Comparison of ENCODE assay signal across 1 cellular context in the genomic region with DNA sequence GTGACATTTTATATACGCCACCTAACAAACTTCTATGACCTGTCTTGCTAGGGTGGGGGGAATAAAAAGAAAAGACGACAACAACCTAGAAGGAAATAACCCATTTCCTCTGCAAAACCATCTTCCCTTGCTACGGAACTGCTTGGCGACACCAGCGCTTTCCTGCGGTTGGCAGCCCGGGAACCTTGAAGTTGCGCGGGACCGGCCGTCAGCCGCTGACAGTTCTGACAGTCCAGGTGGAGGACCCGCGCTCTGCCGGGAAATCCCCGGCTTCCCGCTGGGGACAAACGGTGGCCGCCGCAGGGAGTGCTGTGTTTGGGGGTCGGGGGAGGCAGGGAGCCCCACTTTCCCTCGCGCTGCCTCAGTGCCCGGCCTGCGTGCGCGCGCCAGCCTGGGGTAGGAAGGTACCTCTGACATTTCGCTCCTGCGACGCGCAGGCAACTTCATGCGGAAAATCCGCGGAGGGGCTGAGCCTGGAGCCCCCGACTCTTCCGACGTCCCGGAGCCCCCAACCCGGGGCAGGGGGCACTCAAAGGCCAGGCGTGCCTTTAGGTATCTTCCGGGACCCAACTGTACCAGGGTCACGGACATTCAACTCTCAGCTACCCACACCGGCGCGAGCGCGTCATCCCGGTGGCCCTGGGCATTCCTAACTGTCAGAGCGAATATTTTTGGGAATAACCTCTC.
TF ChIP-seq lines count a peak whose summit lies in the region.

No MANE protein-coding gene starts in this region.

TF ChIP-seq in GM12878, 131 proteins besides CTCF, POLR2A, EP300 and RAD21 (continued from another document and continues in another):
- TF ChIP-seq ZBTB40 (IDR thresholded peaks at IDR 0.05; ENCODE audit: borderline replicate concordance) = no peak
- TF ChIP-seq IRF5 (IDR thresholded peaks at IDR 0.05; ENCODE audit: borderline replicate concordance) = no peak
- TF ChIP-seq POLR2AphosphoS2 (IDR thresholded peaks at IDR 0.05; ENCODE audit: low read depth, low read length) = no peak
- no peak for TF ChIP-seq KLF5 (IDR thresholded peaks at IDR 0.05; ENCODE audit: partially characterized antibody)
- TF ChIP-seq IKZF1 (conservative IDR thresholded peaks at IDR 0.05) = peak; percentile 55; the same call in 1 of the 2 replicates
- TF ChIP-seq MEF2A (IDR thresholded peaks at IDR 0.05; ENCODE audit: insufficient read depth, low read depth, low read length) = no peak
- no peak for TF ChIP-seq BCL11A (IDR thresholded peaks at IDR 0.05; ENCODE audit: low read depth, low read length)
- TF ChIP-seq ZBTB4 (CRISPR knock-in tag; IDR thresholded peaks at IDR 0.05) = no peak
- TF ChIP-seq, protein P1, sequence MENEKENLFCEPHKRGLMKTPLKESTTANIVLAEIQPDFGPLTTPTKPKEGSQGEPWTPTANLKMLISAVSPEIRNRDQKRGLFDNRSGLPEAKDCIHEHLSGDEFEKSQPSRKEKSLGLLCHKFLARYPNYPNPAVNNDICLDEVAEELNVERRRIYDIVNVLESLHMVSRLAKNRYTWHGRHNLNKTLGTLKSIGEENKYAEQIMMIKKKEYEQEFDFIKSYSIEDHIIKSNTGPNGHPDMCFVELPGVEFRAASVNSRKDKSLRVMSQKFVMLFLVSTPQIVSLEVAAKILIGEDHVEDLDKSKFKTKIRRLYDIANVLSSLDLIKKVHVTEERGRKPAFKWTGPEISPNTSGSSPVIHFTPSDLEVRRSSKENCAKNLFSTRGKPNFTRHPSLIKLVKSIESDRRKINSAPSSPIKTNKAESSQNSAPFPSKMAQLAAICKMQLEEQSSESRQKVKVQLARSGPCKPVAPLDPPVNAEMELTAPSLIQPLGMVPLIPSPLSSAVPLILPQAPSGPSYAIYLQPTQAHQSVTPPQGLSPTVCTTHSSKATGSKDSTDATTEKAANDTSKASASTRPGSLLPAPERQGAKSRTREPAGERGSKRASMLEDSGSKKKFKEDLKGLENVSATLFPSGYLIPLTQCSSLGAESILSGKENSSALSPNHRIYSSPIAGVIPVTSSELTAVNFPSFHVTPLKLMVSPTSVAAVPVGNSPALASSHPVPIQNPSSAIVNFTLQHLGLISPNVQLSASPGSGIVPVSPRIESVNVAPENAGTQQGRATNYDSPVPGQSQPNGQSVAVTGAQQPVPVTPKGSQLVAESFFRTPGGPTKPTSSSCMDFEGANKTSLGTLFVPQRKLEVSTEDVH (IDR thresholded peaks at IDR 0.05; ENCODE audit: low read depth, partially characterized antibody) = no peak
- TF ChIP-seq SIN3A (IDR thresholded peaks at IDR 0.05; ENCODE audit: low read depth, low read length) = peak; percentile 49; the same call in 1 of the 2 replicates
- TF ChIP-seq, protein P2, sequence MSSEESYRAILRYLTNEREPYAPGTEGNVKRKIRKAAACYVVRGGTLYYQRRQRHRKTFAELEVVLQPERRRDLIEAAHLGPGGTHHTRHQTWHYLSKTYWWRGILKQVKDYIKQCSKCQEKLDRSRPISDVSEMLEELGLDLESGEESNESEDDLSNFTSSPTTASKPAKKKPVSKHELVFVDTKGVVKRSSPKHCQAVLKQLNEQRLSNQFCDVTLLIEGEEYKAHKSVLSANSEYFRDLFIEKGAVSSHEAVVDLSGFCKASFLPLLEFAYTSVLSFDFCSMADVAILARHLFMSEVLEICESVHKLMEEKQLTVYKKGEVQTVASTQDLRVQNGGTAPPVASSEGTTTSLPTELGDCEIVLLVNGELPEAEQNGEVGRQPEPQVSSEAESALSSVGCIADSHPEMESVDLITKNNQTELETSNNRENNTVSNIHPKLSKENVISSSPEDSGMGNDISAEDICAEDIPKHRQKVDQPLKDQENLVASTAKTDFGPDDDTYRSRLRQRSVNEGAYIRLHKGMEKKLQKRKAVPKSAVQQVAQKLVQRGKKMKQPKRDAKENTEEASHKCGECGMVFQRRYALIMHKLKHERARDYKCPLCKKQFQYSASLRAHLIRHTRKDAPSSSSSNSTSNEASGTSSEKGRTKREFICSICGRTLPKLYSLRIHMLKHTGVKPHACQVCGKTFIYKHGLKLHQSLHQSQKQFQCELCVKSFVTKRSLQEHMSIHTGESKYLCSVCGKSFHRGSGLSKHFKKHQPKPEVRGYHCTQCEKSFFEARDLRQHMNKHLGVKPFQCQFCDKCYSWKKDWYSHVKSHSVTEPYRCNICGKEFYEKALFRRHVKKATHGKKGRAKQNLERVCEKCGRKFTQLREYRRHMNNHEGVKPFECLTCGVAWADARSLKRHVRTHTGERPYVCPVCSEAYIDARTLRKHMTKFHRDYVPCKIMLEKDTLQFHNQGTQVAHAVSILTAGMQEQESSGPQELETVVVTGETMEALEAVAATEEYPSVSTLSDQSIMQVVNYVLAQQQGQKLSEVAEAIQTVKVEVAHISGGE (CRISPR knock-in tag; IDR thresholded peaks at IDR 0.05) = no peak
- no peak for TF ChIP-seq TARDBP (IDR thresholded peaks at IDR 0.05; ENCODE audit: borderline replicate concordance)
- no peak for TF ChIP-seq REST (IDR thresholded peaks at IDR 0.05; ENCODE audit: low read depth, low read length)
- TF ChIP-seq, protein P3, sequence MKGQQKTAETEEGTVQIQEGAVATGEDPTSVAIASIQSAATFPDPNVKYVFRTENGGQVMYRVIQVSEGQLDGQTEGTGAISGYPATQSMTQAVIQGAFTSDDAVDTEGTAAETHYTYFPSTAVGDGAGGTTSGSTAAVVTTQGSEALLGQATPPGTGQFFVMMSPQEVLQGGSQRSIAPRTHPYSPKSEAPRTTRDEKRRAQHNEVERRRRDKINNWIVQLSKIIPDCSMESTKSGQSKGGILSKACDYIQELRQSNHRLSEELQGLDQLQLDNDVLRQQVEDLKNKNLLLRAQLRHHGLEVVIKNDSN (IDR thresholded peaks at IDR 0.05; ENCODE audit: borderline replicate concordance, extremely low read length, insufficient read depth, low read depth, low read length) = no peak
- TF ChIP-seq LARP7 (IDR thresholded peaks at IDR 0.05) = no peak; the same call in 1 of the 2 replicates
- TF ChIP-seq HDAC2 (IDR thresholded peaks at IDR 0.05) = no peak
- TF ChIP-seq SREBF2 (IDR thresholded peaks at IDR 0.05; ENCODE audit: low read length) = no peak
- no peak for TF ChIP-seq MXI1 (IDR thresholded peaks at IDR 0.05; ENCODE audit: low read depth, low read length)
- no peak for TF ChIP-seq NR2C1 (IDR thresholded peaks at IDR 0.05)
- TF ChIP-seq SMAD1 (IDR thresholded peaks at IDR 0.05; ENCODE audit: low read depth, partially characterized antibody) = no peak
- TF ChIP-seq POLR2AphosphoS5 (IDR thresholded peaks at IDR 0.05; ENCODE audit: low read length) = peak; percentile 31; the same call in 1 of the 2 replicates
- TF ChIP-seq ZNF217 (IDR thresholded peaks at IDR 0.05) = no peak
- TF ChIP-seq POU2F2 (IDR thresholded peaks at IDR 0.05; ENCODE audit: borderline replicate concordance, low read depth, low read length) = no peak
- TF ChIP-seq EZH2 (IDR thresholded peaks at IDR 0.05; ENCODE audit: borderline replicate concordance, control insufficient read depth, low read depth, low read length) = no peak
- TF ChIP-seq SRF (IDR thresholded peaks at IDR 0.05; ENCODE audit: low read depth in 2 of 2, low read length in 2 of 2) = no peak
- TF ChIP-seq, protein P4, sequence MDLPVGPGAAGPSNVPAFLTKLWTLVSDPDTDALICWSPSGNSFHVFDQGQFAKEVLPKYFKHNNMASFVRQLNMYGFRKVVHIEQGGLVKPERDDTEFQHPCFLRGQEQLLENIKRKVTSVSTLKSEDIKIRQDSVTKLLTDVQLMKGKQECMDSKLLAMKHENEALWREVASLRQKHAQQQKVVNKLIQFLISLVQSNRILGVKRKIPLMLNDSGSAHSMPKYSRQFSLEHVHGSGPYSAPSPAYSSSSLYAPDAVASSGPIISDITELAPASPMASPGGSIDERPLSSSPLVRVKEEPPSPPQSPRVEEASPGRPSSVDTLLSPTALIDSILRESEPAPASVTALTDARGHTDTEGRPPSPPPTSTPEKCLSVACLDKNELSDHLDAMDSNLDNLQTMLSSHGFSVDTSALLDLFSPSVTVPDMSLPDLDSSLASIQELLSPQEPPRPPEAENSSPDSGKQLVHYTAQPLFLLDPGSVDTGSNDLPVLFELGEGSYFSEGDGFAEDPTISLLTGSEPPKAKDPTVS (IDR thresholded peaks at IDR 0.05; ENCODE audit: low read depth, low read length) = no peak
- no peak for TF ChIP-seq CREM (IDR thresholded peaks at IDR 0.05; ENCODE audit: low read depth)
- no peak for TF ChIP-seq NBN (IDR thresholded peaks at IDR 0.05)
- no peak for TF ChIP-seq RAD51 (IDR thresholded peaks at IDR 0.05)
